ENCODE assay signal across 23 cellular contexts in genomic region chr2:236086971-236087465, GRCh38.
A peak's percentile ranks its signal among the peaks of the same experiment; 100 is the strongest.
DNase-seq lines count a peak whose midpoint lies in the region; ATAC-seq, FAIRE-seq and TF ChIP-seq lines count a peak whose summit lies in the region.
"Had no signal": no experiment of that assay in that cellular context is flagged by ENCODE, and none has a peak within 500 bp of the region (broad histone marks: within the 10 kb centered on the region; RNA-seq: fewer than 3 reads in every experiment).

No MANE protein-coding gene starts in this region.

- no TSS peak for BruUV-seq in K562 (replicated peaks; lab: Mats Ljungman, UMichigan)

- peak overlapping the region; percentile 86 for H3K18ac ChIP-seq in mesendoderm (ENCODE audit: low read length)

- peak; percentile 52 for DNase-seq in DMS153 (lab: John Stamatoyannopoulos, UW)
- DNase-seq in K562 (ENCODE audit: extremely low read depth in 1 of 4, low spot score in 3 of 4) = no peak
- DNase-seq in mesendoderm = peak; percentile 50
- no peak for DNase-seq in HTR-8/SVneo (ENCODE audit: insufficient read length, low spot score)
- DNase-seq in RCC 7860 (ENCODE audit: low spot score) = no peak
- DNase-seq: activated CD4-positive, alpha-beta T cell treated with anti-CD3 and anti-CD28 coated beads, Interleukin-2, amount 10 ng/mL, durations not matched to agents 24 days and 14 days; activated CD8-positive, alpha-beta memory T cell treated with anti-CD3 and anti-CD28 coated beads, Interleukin-2, amount 10 ng/mL, durations not matched to agents 7 days and 5 days; anterior cingulate cortex; CD4-positive, alpha-beta T cell; central memory CD4-positive, alpha-beta T cell; dermis blood vessel endothelial cell; KBM-7; left ventricle myocardium superior; MV-4-11; NCI-H187 treated with DMSO at 0.1 percent for 48 hours; NCI-H446 treated with DMSO at 0.1 percent for 48 hours; nucleus accumbens; T-helper 17 cell; thyroid gland had no signal

- no peaks in the 10 kb centered on the region for H3K79me1 ChIP-seq in mesendoderm (ENCODE audit: low read length)

- peak overlapping the region; percentile 17 for H3K56ac ChIP-seq in mesendoderm (ENCODE audit: low read length)

- H3K4ac ChIP-seq in mesendoderm (ENCODE audit: low read depth, low read length) = peak overlapping the region; percentile 74

- H3K9me3 ChIP-seq in HUES6 (ENCODE audit: control insufficient read depth, insufficient read depth, low read depth, low read length) = no peaks in the 10 kb centered on the region
- no peaks in the 10 kb centered on the region for H3K9me3 ChIP-seq in K562 (replicated peaks; ENCODE audit: control insufficient read depth, insufficient read depth, low read depth, low read length)
- H3K9me3 ChIP-seq: SJSA1, thyroid gland had no signal

- intact Hi-C loops in K562 (cut with micrococcal nuclease) = no loop called here

- POLR2A ChIA-PET in K562 (lab: Yijun Ruan, JAX) = interaction anchor here (1.6 kb wide), 1 partner anchor 13 kb away, joined by 3 read pairs; no protein-coding TSS in a partner anchor

- ATAC-seq in K562 = no peak
- no peak for ATAC-seq in GM21381 (IDR thresholded peaks at IDR 0.05; ENCODE audit: unreplicated experiment)
- no peak for ATAC-seq in HG02571 (IDR thresholded peaks at IDR 0.05; ENCODE audit: unreplicated experiment)
- ATAC-seq: activated CD8-positive, alpha-beta memory T cell treated with anti-CD3 and anti-CD28 coated beads, Interleukin-2, amount 10 ng/mL, durations not matched to agents 7 days and 5 days; left ventricle myocardium superior; T-helper 17 cell had no signal

- H4K8ac ChIP-seq in mesendoderm (ENCODE audit: low read depth, low read length) = no peak overlapping the region

- no peak overlapping the region for H2BK5ac ChIP-seq in mesendoderm (ENCODE audit: low read length)

- H3K79me2 ChIP-seq in K562 (ENCODE audit: control insufficient read depth, insufficient read depth, low read length) = no peaks in the 10 kb centered on the region
- H3K79me2 ChIP-seq in mesendoderm (ENCODE audit: control insufficient read depth, insufficient read depth, low read length) = no peaks in the 10 kb centered on the region

- no peak overlapping the region for H3K4me3 ChIP-seq in HUES6 (ENCODE audit: low read depth, low read length)
- H3K4me3 ChIP-seq in K562 = no peak overlapping the region
- H3K4me3 ChIP-seq in mesendoderm (ENCODE audit: low read length) = no peak overlapping the region
- H3K4me3 ChIP-seq: SJSA1, thyroid gland had no signal

- CTCF ChIA-PET in K562 (lab: Yijun Ruan, JAX; ENCODE audit: low intra/inter-chr PET ratio) = no interaction called here

- H3K27ac ChIP-seq in HUES6 (ENCODE audit: low read depth, low read length) (peak overlapping the region; percentile 10; the same call in 1 of the 2 replicates), K562 (ENCODE audit: extremely low read depth, low read depth, low read length) (no peak overlapping the region), mesendoderm (ENCODE audit: low read depth, low read length) (peak overlapping the region; percentile 39)
- H3K27ac ChIP-seq: SJSA1, thyroid gland had no signal

- H3K4me2 ChIP-seq in K562 (ENCODE audit: insufficient read depth, low read length) (no peak overlapping the region), mesendoderm (ENCODE audit: low read length) (no peak overlapping the region)

- H2BK120ac ChIP-seq in mesendoderm (ENCODE audit: low read depth, low read length) = no peak overlapping the region

- no peak for TF ChIP-seq RAD21 in K562 (CRISPR knock-in tag; conservative IDR thresholded peaks at IDR 0.05 in 1 of 2, IDR thresholded peaks at IDR 0.05 in 1 of 2)

- no peak overlapping the region for H2BK15ac ChIP-seq in mesendoderm (replicated peaks; ENCODE audit: low read depth)

- TF ChIP-seq POLR2A in K562 (conservative IDR thresholded peaks at IDR 0.05) = no peak

- H3K23ac ChIP-seq in mesendoderm (ENCODE audit: low read length) = no peak overlapping the region

- no peak for TF ChIP-seq CTCF in K562 (IDR thresholded peaks at IDR 0.05 in 2 of 3, conservative IDR thresholded peaks at IDR 0.05 in 1 of 3; ENCODE audit: insufficient read depth in 2 of 3, low read depth in 1 of 3, low read length in 3 of 3)

- H3K9ac ChIP-seq in HUES6 (ENCODE audit: low read length) (peak overlapping the region; percentile 12), K562 (ENCODE audit: insufficient read depth in 1 of 2, low read depth in 2 of 2, low read length in 2 of 2) (no peak overlapping the region), mesendoderm (ENCODE audit: low read length) (no peak overlapping the region)

- no peak overlapping the region for H2AK5ac ChIP-seq in mesendoderm (ENCODE audit: low read length)

- no peaks in the 10 kb centered on the region for H3K36me3 ChIP-seq in HUES6 (ENCODE audit: control insufficient read depth, insufficient read depth, low read length)
- no peaks in the 10 kb centered on the region for H3K36me3 ChIP-seq in K562 (ENCODE audit: control insufficient read depth, insufficient read depth, low read length)
- no peaks in the 10 kb centered on the region for H3K36me3 ChIP-seq in mesendoderm (ENCODE audit: control insufficient read depth, insufficient read depth, low read length)
- H3K36me3 ChIP-seq: SJSA1, thyroid gland had no signal

- no peaks in the 10 kb centered on the region for H3K9me1 ChIP-seq in K562 (ENCODE audit: control insufficient read depth, insufficient read depth, low read length)

- FAIRE-seq in K562 (lab: Jason Lieb, UNC) (no peak), HTR-8/SVneo (lab: Jason Lieb, UNC) (no peak), RCC 7860 (lab: Jason Lieb, UNC) (no peak)

- H3K27me3 ChIP-seq in HUES6 (ENCODE audit: control insufficient read depth, insufficient read depth, low read length) (no peaks in the 10 kb centered on the region), K562 (ENCODE audit: control insufficient read depth in 2 of 2, insufficient read depth in 2 of 2, low read length in 2 of 2) (no peaks in the 10 kb centered on the region), mesendoderm (ENCODE audit: insufficient read depth, low read length, poor library complexity) (no peaks in the 10 kb centered on the region)
- H3K27me3 ChIP-seq: SJSA1, thyroid gland had no signal

- in situ Hi-C loops in K562 (cut with MboI) = no loop called here

- H3K4me1 ChIP-seq in HUES6 (ENCODE audit: control insufficient read depth, insufficient read depth, low read length) (peaks cover 49% of the 10 kb centered on the region), K562 (replicated peaks in 1 of 2; ENCODE audit: control insufficient read depth in 2 of 2, insufficient read depth in 2 of 2, low read length in 2 of 2) (no peaks in the 10 kb centered on the region), mesendoderm (ENCODE audit: control insufficient read depth, low read depth, low read length) (peaks cover 3% of the 10 kb centered on the region)
- H3K4me1 ChIP-seq: thyroid gland had no signal

- no peaks in the 10 kb centered on the region for H4K20me1 ChIP-seq in K562 (replicated peaks; ENCODE audit: control insufficient read depth, insufficient read depth, low read length)

- WGBS in K562 (ENCODE audit: insufficient coverage, low coverage, missing lambda C conversion rate) = 68% methylated on average over 3 of the region's 8 CpGs
- WGBS in mesendoderm (ENCODE audit: extremely low coverage, insufficient coverage, low lambda C conversion rate) = no CpG with 5 or more reads among the region's 8 CpGs

- H4K5ac ChIP-seq in mesendoderm (ENCODE audit: low read length) = no peak overlapping the region

- no peak overlapping the region for H2AFZ ChIP-seq in K562 (ENCODE audit: low read depth, low read length)

- TF ChIP-seq EP300 in K562 (IDR thresholded peaks at IDR 0.05; ENCODE audit: low read length) = no peak

TF ChIP-seq in K562, 482 proteins besides CTCF, POLR2A, EP300 and RAD21:
- no peak for TF ChIP-seq SMAD2 (IDR thresholded peaks at IDR 0.05; ENCODE audit: low read depth, low read length)
- TF ChIP-seq ZZZ3 (IDR thresholded peaks at IDR 0.05) = no peak
- TF ChIP-seq SETDB1 (IDR thresholded peaks at IDR 0.05; ENCODE audit: low read length) = no peak
- no peak for TF ChIP-seq ERF (CRISPR knock-in tag; IDR thresholded peaks at IDR 0.05)
- peak; percentile 45 for TF ChIP-seq PKNOX1 (IDR thresholded peaks at IDR 0.05)
- no peak for TF ChIP-seq TEAD1 (CRISPR knock-in tag; IDR thresholded peaks at IDR 0.05)
- no peak for TF ChIP-seq GABPB2 (CRISPR knock-in tag; conservative IDR thresholded peaks at IDR 0.05)
- no peak for TF ChIP-seq CGGBP1 (CRISPR knock-in tag; IDR thresholded peaks at IDR 0.05)

Comparison
In these comparisons a context has a peak if more than half of its experiments do, and no peak if none do; other contexts are left out.
1. DNase-seq: peak in DMS153 (single experiment) and mesendoderm (single experiment); none in K562 (0 of 4), HTR-8/SVneo (single experiment) and RCC 7860 (single experiment).